In the genomic region with DNA sequence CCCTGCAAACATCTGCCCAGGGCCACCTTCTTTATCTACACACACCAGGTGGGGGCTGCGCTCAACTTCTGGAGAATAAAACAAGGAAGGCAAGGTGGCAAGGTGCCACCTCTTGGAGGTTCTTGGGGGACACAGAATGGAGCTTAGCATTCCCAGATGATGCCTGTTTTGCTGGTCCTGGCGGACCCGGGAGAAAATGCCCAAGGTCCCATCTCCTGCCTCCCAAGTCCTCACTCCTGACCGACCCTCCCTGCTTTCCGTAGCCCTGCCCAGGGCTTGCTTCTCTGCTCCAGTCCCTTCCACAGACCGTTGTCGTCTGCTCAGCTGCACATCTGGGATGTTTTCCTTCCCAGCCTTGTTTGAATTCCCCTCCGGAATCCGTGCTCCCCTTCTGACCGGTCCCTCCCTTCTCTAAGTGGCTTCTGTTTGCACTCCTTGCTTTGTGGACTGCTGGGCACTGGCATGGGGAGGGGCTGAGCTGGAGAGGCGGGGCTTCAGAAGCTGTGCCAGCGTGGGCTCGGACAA, we compare ENCODE assay signal across 1 cellular context.
TF ChIP-seq lines count a peak whose summit lies in the region.

No MANE protein-coding gene starts in this region.

TF ChIP-seq in K562, 482 proteins besides CTCF, POLR2A, EP300 and RAD21 (continued from another document):
- TF ChIP-seq, protein P1, sequence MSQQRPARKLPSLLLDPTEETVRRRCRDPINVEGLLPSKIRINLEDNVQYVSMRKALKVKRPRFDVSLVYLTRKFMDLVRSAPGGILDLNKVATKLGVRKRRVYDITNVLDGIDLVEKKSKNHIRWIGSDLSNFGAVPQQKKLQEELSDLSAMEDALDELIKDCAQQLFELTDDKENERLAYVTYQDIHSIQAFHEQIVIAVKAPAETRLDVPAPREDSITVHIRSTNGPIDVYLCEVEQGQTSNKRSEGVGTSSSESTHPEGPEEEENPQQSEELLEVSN (IDR thresholded peaks at IDR 0.05; ENCODE audit: borderline replicate concordance in 1 of 2, extremely low read depth in 1 of 2, insufficient read depth in 1 of 2, insufficient read length in 1 of 2, low read depth in 1 of 2, low read length in 1 of 2, poor library complexity in 1 of 2, severe bottlenecking in 1 of 2) = peak in 1 of 2 experiments; percentile 11
- TF ChIP-seq ATF1 (CRISPR knock-in tag; IDR thresholded peaks at IDR 0.05) (no peak), ATF1 (tag; IDR thresholded peaks at IDR 0.05) (0 out of 2 replicates have a peak, but pooled peaks have one; percentile 8), ARID1B (IDR thresholded peaks at IDR 0.05) (peak; percentile 2; the same call in 1 of the 2 replicates), CBFA2T2 (conservative IDR thresholded peaks at IDR 0.05) (0 out of 2 replicates have a peak, but pooled peaks have one; percentile 18), CEBPG (CRISPR knock-in tag; IDR thresholded peaks at IDR 0.05) (0 out of 2 replicates have a peak, but pooled peaks have one; percentile 13), CEBPG (tag; conservative IDR thresholded peaks at IDR 0.05 in 1 of 2, IDR thresholded peaks at IDR 0.05 in 1 of 2) (no peak), PURB (CRISPR knock-in tag; IDR thresholded peaks at IDR 0.05; ENCODE audit: low read depth) (no peak)
TF ChIP-seq in K562: peak in this region for 6.
